12 cellular contexts compared by ENCODE assay signal in the genomic region with DNA sequence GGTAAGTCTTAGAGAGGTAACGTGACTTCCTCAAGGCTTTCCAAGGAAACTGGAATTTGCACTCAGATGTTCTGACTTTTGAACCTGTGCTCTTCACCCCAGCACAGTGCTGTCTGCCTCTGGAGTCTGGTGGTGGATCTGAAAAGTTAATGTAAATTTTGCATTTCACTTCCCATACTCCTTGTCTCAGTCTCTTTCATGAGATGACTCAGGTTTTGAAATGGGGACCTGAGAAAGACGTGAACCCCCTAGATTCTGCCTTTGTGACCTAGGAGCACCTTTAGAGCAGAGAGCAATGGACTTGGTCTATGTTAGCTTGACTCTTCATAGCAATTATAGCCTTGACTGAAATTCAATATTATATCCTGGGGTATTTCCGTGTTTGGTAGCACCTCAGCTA.
DNase-seq lines count a peak whose midpoint lies in the region; ATAC-seq and TF ChIP-seq lines count a peak whose summit lies in the region.
"Had no signal": no experiment of that assay in that cellular context is flagged by ENCODE, and none has a peak within 500 bp of the region (broad histone marks: within the 10 kb centered on the region; RNA-seq: fewer than 3 reads in every experiment).

No MANE protein-coding gene starts in this region.

- no peak for TF ChIP-seq CTCF in endodermal cell (conservative IDR thresholded peaks at IDR 0.05)

- H3K9me3 ChIP-seq in endodermal cell (ENCODE audit: control insufficient read depth, low read length) = peaks cover 12% of the 10 kb centered on the region
- H3K9me3 ChIP-seq: ovary had no signal

- no peaks in the 10 kb centered on the region for H3K36me3 ChIP-seq in endodermal cell (ENCODE audit: control insufficient read depth, insufficient read depth, low read length)
- H3K36me3 ChIP-seq: ovary had no signal

- WGBS in endodermal cell (ENCODE audit: insufficient coverage in 1 of 2, insufficient read length in 1 of 2), 2 experiments = 63 to 70% methylated on average over 3 of the region's 3 CpGs

- no peak overlapping the region for H3K27ac ChIP-seq in endodermal cell (ENCODE audit: low read depth, low read length)
- H3K27ac ChIP-seq: HL-60, ovary had no signal

- H3K4me3 Mint-ChIP-seq in endodermal cell = no peak overlapping the region
- H3K4me3 Mint-ChIP-seq: CD8-positive, alpha-beta memory T cell had no signal

- no peak overlapping the region for H3K4me3 ChIP-seq in endodermal cell (ENCODE audit: low read length)
- H3K4me3 ChIP-seq: ovary had no signal

- ATAC-seq in GM18873 (IDR thresholded peaks at IDR 0.05; ENCODE audit: low FRiP score, unreplicated experiment) (peak; percentile 86), GM21576 (IDR thresholded peaks at IDR 0.05; ENCODE audit: unreplicated experiment) (peak; percentile 95), HG03064 (IDR thresholded peaks at IDR 0.05; ENCODE audit: low read depth, unreplicated experiment) (peak; percentile 90), GM18511 (IDR thresholded peaks at IDR 0.05; ENCODE audit: unreplicated experiment) (no peak)

- DNase-seq in endodermal cell (peak; percentile 8), HuH-7 (ENCODE audit: low spot score) (no peak)
- DNase-seq in stimulated activated CD4-positive, alpha-beta T cell treated with anti-CD3 and anti-CD28 coated beads, Interleukin-4, amount 100 ng/mL, for 4 hours = no peak
- DNase-seq: CD8-positive, alpha-beta memory T cell; mesendoderm; NCI-H524 treated with DMSO at 0.1 percent for 48 hours; ovary had no signal

- H3K27ac Mint-ChIP-seq in endodermal cell = no peak overlapping the region
- H3K27ac Mint-ChIP-seq: CD8-positive, alpha-beta memory T cell had no signal

- peaks cover 12% of the 10 kb centered on the region for H3K9me3 Mint-ChIP-seq in endodermal cell
- H3K9me3 Mint-ChIP-seq: CD8-positive, alpha-beta memory T cell had no signal

- H3K27me3 ChIP-seq in endodermal cell (ENCODE audit: control insufficient read depth, insufficient read depth, low read length, poor library complexity, severe bottlenecking) = no peaks in the 10 kb centered on the region
- H3K27me3 ChIP-seq: ovary had no signal

- no peaks in the 10 kb centered on the region for H3K36me3 Mint-ChIP-seq in endodermal cell (ENCODE audit: low read depth)
- H3K36me3 Mint-ChIP-seq: CD8-positive, alpha-beta memory T cell had no signal

- no peaks in the 10 kb centered on the region for H3K4me1 Mint-ChIP-seq in endodermal cell
- H3K4me1 Mint-ChIP-seq: CD8-positive, alpha-beta memory T cell had no signal

- no peak overlapping the region for H3K9ac ChIP-seq in endodermal cell (ENCODE audit: extremely low read depth, low read length, poor library complexity, severe bottlenecking)

- H3K27me3 Mint-ChIP-seq in endodermal cell (ENCODE audit: insufficient read depth) = peaks cover 6% of the 10 kb centered on the region

- no peaks in the 10 kb centered on the region for H3K4me1 ChIP-seq in endodermal cell (ENCODE audit: control insufficient read depth, insufficient read depth, low read length)
